1 cellular context compared by ENCODE assay signal in genomic region chr18:1013951-1014350, GRCh38.
TF ChIP-seq lines count a peak whose summit lies in the region.

No MANE protein-coding gene starts in this region.

TF ChIP-seq in GM23338, 12 proteins besides CTCF, POLR2A, EP300 and RAD21 (continued from another document):
- TF ChIP-seq ZNF462 (CRISPR knock-in tag; IDR thresholded peaks at IDR 0.05) (no peak), ETS1 (IDR thresholded peaks at IDR 0.05) (no peak), REST (IDR thresholded peaks at IDR 0.05; ENCODE audit: unreplicated experiment) (no peak), CREB1 (CRISPR knock-in tag; IDR thresholded peaks at IDR 0.05; ENCODE audit: low read depth) (no peak), ZNF331 (CRISPR knock-in tag; IDR thresholded peaks at IDR 0.05; ENCODE audit: low read depth) (no peak)
